In the genomic region with DNA sequence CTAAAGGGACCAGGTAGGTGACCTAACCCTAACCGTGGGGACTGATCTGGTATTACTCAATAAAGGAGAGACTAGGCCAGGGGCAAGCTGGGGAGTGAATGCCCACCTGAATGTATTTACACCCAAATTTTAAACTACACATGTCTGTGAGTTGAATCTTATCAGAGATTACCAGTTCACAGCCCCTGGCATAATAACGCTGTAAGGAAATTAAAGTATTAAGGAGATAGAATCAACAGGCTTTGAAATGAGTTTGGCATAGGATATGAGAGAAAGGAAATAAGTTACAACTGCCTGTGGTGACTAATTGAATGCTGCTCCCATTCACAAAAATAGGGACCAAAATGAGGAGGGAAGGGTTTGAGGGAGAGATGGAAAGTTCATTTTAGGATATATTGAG, we compare ENCODE assay signal across 27 cellular contexts.
"Had no signal": no experiment of that assay in that cellular context is flagged by ENCODE, and none has a peak within 500 bp of the region (broad histone marks: within the 10 kb centered on the region; RNA-seq: fewer than 3 reads in every experiment).

No MANE protein-coding gene starts in this region.

- H3K4me1 ChIP-seq: parathyroid adenoma, psoas muscle, right lobe of liver, sigmoid colon, stomach, thyroid gland, tibial nerve, upper lobe of right lung, uterus had no signal

- H2AFZ ChIP-seq: parathyroid adenoma had no signal

- H3K27me3 ChIP-seq: neutrophil, ovary, right lobe of liver, sigmoid colon, stomach, thyroid gland, tibial nerve, upper lobe of right lung, uterus had no signal

- DNase-seq: naive thymus-derived CD8-positive, alpha-beta T cell; nephron progenitor cell; nucleus accumbens; ovary; posterior cingulate gyrus; psoas muscle; right cardiac atrium; right lobe of liver; sigmoid colon; small intestine; stimulated activated CD4-positive, alpha-beta T cell treated with anti-CD3 and anti-CD28 coated beads, Interleukin-15, amount 100 ng/mL, for 24 hours; stimulated activated CD4-positive, alpha-beta T cell treated with anti-CD3 and anti-CD28 coated beads, Interleukin-2, amount 100 ng/mL, for 24 hours; stimulated activated CD4-positive, alpha-beta T cell treated with anti-CD3 and anti-CD28 coated beads, Interleukin-2, amount 100 ng/mL, for 48 hours; stimulated activated CD4-positive, alpha-beta T cell treated with anti-CD3 and anti-CD28 coated beads, Interleukin-4, amount 100 ng/mL, for 24 hours; stimulated activated naive B cell treated with anti-CD40 and anti-IgM and Interleukin-4, amounts not matched to agents 10 μg/mL and 1 μg/mL and 100 μg/mL, for 72 hours; stimulated activated naive CD4-positive, alpha-beta T cell treated with Interleukin-2 at 50 U/mL for 16 hours; stomach; thyroid gland; trophoblast cell; upper lobe of right lung; uterus had no signal

- H3K9me3 ChIP-seq: neutrophil, ovary, psoas muscle, right lobe of liver, sigmoid colon, stomach, thoracic aorta, thyroid gland, tibial nerve, upper lobe of right lung, uterus had no signal

- FAIRE-seq: small intestine had no signal

- H3K36me3 ChIP-seq: neutrophil, ovary, right lobe of liver, sigmoid colon, stomach, thoracic aorta, thyroid gland, tibial nerve, upper lobe of right lung, uterus had no signal

- H3K4me3 ChIP-seq: ovary, psoas muscle, right lobe of liver, sigmoid colon, stomach, thoracic aorta, thyroid gland, tibial nerve, upper lobe of right lung, uterus had no signal

- ATAC-seq: naive thymus-derived CD8-positive, alpha-beta T cell; natural killer cell treated with Interleukin-12 subunit alpha and Interleukin-12 subunit beta and Interleukin-15 and Interleukin-18, amount 100 ng/mL, for 72 hours; psoas muscle; right cardiac atrium; right lobe of liver; stimulated activated effector memory CD8-positive, alpha-beta T cell treated with anti-CD3 and anti-CD28 coated beads, Interleukin-12 subunit alpha, Interleukin-12 subunit beta, amount 100 ng/mL, for 72 hours; stimulated activated naive B cell treated with anti-CD40 and anti-IgM and Interleukin-4, amounts not matched to agents 10 μg/mL and 1 μg/mL and 100 μg/mL, for 72 hours; upper lobe of right lung had no signal

- H3K27ac ChIP-seq: neutrophil, ovary, parathyroid adenoma, psoas muscle, right lobe of liver, sigmoid colon, stomach, thoracic aorta, thyroid gland, tibial nerve, upper lobe of right lung, uterus had no signal

- H3K9ac ChIP-seq: parathyroid adenoma had no signal

- H3K79me2 ChIP-seq: parathyroid adenoma had no signal
